Comparison of ENCODE assay signal across 20 cellular contexts in genomic region chr1:10513199-10513598, GRCh38. TPM values are rescaled to one million over a fixed set of nuclear protein-coding genes. Genes with fewer than 3 reads are reported as not detected.
DNase-seq lines count a peak whose midpoint lies in the region; ATAC-seq and TF ChIP-seq lines count a peak whose summit lies in the region.
"Had no signal": no experiment of that assay in that cellular context is flagged by ENCODE, and none has a peak within 500 bp of the region (broad histone marks: within the 10 kb centered on the region; RNA-seq: fewer than 3 reads in every experiment).

No MANE protein-coding gene starts in this region.

- H3K4me3 ChIP-seq in Panc1 (ENCODE audit: low read depth in 2 of 2, low read length in 2 of 2) = no peak overlapping the region
- no peak overlapping the region for H3K4me3 ChIP-seq in spleen
- H3K4me3 ChIP-seq: transverse colon had no signal

- H3K27me3 ChIP-seq in Panc1 (ENCODE audit: control insufficient read depth, insufficient read depth, low read length) (no peaks in the 10 kb centered on the region), spleen (replicated peaks in 1 of 7) (no peaks in the 10 kb centered on the region)
- H3K27me3 ChIP-seq: brain microvascular endothelial cell, foreskin keratinocyte, transverse colon had no signal

- no peak for ATAC-seq in Panc1
- ATAC-seq in activated naive CD8-positive, alpha-beta T cell treated with anti-CD3 and anti-CD28 coated beads, Interleukin-2, amount 10 ng/mL, durations not matched to agents 7 days and 5 days (ENCODE audit: low read depth) = no peak
- no peak for ATAC-seq in GM21723 (IDR thresholded peaks at IDR 0.05; ENCODE audit: unreplicated experiment)
- ATAC-seq: foreskin keratinocyte, Right ventricle myocardium inferior had no signal

- peak overlapping the region; percentile 30 for H3K27ac Mint-ChIP-seq in activated T-cell treated with anti-CD3 and anti-CD28 coated beads, Interleukin-2, amount 50 U/mL, for 24 hours
- H3K27ac Mint-ChIP-seq in activated naive CD8-positive, alpha-beta T cell treated with anti-CD3 and anti-CD28 coated beads, Interleukin-2, amount 10 ng/mL, durations not matched to agents 7 days and 5 days = peak overlapping the region; percentile 71
- H3K27ac Mint-ChIP-seq: mesothelial cell of epicardium had no signal

- no peak overlapping the region for H3K4me3 Mint-ChIP-seq in activated T-cell treated with anti-CD3 and anti-CD28 coated beads, Interleukin-2, amount 50 U/mL, for 24 hours
- H3K4me3 Mint-ChIP-seq in activated naive CD8-positive, alpha-beta T cell treated with anti-CD3 and anti-CD28 coated beads, Interleukin-2, amount 10 ng/mL, durations not matched to agents 7 days and 5 days = peak overlapping the region; percentile 50
- H3K4me3 Mint-ChIP-seq: mesothelial cell of epicardium had no signal

- intact Hi-C loops in Panc1 (cut with micrococcal nuclease; ENCODE audit: unreplicated experiment) (loop anchor here (5.0 to 10.0 kb wide), 2 partner anchors 112 to 354 kb away; no protein-coding TSS in a partner anchor), spleen (cut with DNase I; ENCODE audit: low total_unique reads) (no loop called here)

- H3K9me3 Mint-ChIP-seq in activated T-cell treated with anti-CD3 and anti-CD28 coated beads, Interleukin-2, amount 50 U/mL, for 24 hours = no peaks in the 10 kb centered on the region
- H3K9me3 Mint-ChIP-seq in activated naive CD8-positive, alpha-beta T cell treated with anti-CD3 and anti-CD28 coated beads, Interleukin-2, amount 10 ng/mL, durations not matched to agents 7 days and 5 days = no peaks in the 10 kb centered on the region
- H3K9me3 Mint-ChIP-seq: IgD-negative memory B cell, mesothelial cell of epicardium had no signal

- no peak for TF ChIP-seq CTCF in Panc1 (IDR thresholded peaks at IDR 0.05)
- TF ChIP-seq CTCF in spleen (IDR thresholded peaks at IDR 0.05 in 8 of 11, conservative IDR thresholded peaks at IDR 0.05 in 3 of 11) = no peak
- no peak for TF ChIP-seq CTCF in GM13976 (IDR thresholded peaks at IDR 0.05; ENCODE audit: borderline replicate concordance, control extremely low read depth, extremely low read depth, insufficient read depth, missing control alignments)

- 64 to 98% (median 88%) methylated on average over 4 to 5 of the region's 5 CpGs for WGBS in spleen, 5 donors

- no peaks in the 10 kb centered on the region for H3K9me3 ChIP-seq in Panc1 (ENCODE audit: control insufficient read depth, insufficient read depth, low read depth, low read length)
- H3K9me3 ChIP-seq in spleen = no peaks in the 10 kb centered on the region
- H3K9me3 ChIP-seq: transverse colon had no signal

- POLR2A ChIA-PET in Panc1 (lab: Charles Lee) = no interaction called here
- POLR2A ChIA-PET in activated naive CD8-positive, alpha-beta T cell treated with anti-CD3 and anti-CD28 coated beads, Interleukin-2, amount 10 ng/mL, durations not matched to agents 7 days and 5 days (lab: Charles Lee) = interaction anchor here (1.0 kb wide), 1 partner anchor 18 kb away, joined by 3 read pairs; no protein-coding TSS in a partner anchor

- CTCF ChIA-PET in Panc1 (lab: Charles Lee) = interaction anchor here (0.7 kb wide), 1 partner anchor 354 kb away, joined by 4 read pairs; no protein-coding TSS in a partner anchor

- no peak for DNase-seq in activated T-cell treated with anti-CD3 and anti-CD28 coated beads, Interleukin-2, amount 50 U/mL, for 24 hours
- no peak for DNase-seq in activated T-cell treated with anti-CD3 and anti-CD28 coated beads, Interleukin-2, amount 50 U/mL, for 1 hour
- DNase-seq in Panc1 (ENCODE audit: low read depth, low spot score) = no peak
- no peak for DNase-seq in activated naive CD8-positive, alpha-beta T cell treated with anti-CD3 and anti-CD28 coated beads, Interleukin-2, amount 10 ng/mL, durations not matched to agents 7 days and 5 days
- no peak for DNase-seq in spleen
- no peak for DNase-seq in 8988T
- no peak for DNase-seq in GM13976 (ENCODE audit: low spot score)
- DNase-seq: activated CD8-positive, alpha-beta memory T cell treated with anti-CD3 and anti-CD28 coated beads, Interleukin-2, amount 50 U/mL, for 48 hours; cortex of kidney; DMS79; foreskin keratinocyte; H7; NCI-H1930; NCI-H524; transverse colon had no signal

- H3K27me3 Mint-ChIP-seq in activated T-cell treated with anti-CD3 and anti-CD28 coated beads, Interleukin-2, amount 50 U/mL, for 24 hours = no peaks in the 10 kb centered on the region
- no peaks in the 10 kb centered on the region for H3K27me3 Mint-ChIP-seq in activated naive CD8-positive, alpha-beta T cell treated with anti-CD3 and anti-CD28 coated beads, Interleukin-2, amount 10 ng/mL, durations not matched to agents 7 days and 5 days
- H3K27me3 Mint-ChIP-seq: IgD-negative memory B cell had no signal

- H3K36me3 ChIP-seq in Panc1 (ENCODE audit: control insufficient read depth, insufficient read depth, low read length) (no peaks in the 10 kb centered on the region), spleen (peaks cover 0 to 9% (median 0%) of the 10 kb centered on the region in 6 donors)
- H3K36me3 ChIP-seq: brain microvascular endothelial cell, transverse colon had no signal

- H3K4me1 Mint-ChIP-seq in activated T-cell treated with anti-CD3 and anti-CD28 coated beads, Interleukin-2, amount 50 U/mL, for 24 hours (ENCODE audit: low read depth) = peaks cover 88% of the 10 kb centered on the region
- peaks cover 58% of the 10 kb centered on the region for H3K4me1 Mint-ChIP-seq in activated naive CD8-positive, alpha-beta T cell treated with anti-CD3 and anti-CD28 coated beads, Interleukin-2, amount 10 ng/mL, durations not matched to agents 7 days and 5 days

- H3K4me1 ChIP-seq in Panc1 (ENCODE audit: control insufficient read depth, insufficient read depth, low read length) = peaks cover 96% of the 10 kb centered on the region
- H3K4me1 ChIP-seq in spleen = peaks cover 20 to 96% (median 61%) of the 10 kb centered on the region in 6 donors

- no TSS peak for BruUV-seq in Panc1 (replicated peaks; lab: Mats Ljungman, UMichigan)

- peaks cover 10% of the 10 kb centered on the region for H3K36me3 Mint-ChIP-seq in activated T-cell treated with anti-CD3 and anti-CD28 coated beads, Interleukin-2, amount 50 U/mL, for 24 hours (ENCODE audit: low read depth)
- peaks cover 4% of the 10 kb centered on the region for H3K36me3 Mint-ChIP-seq in activated naive CD8-positive, alpha-beta T cell treated with anti-CD3 and anti-CD28 coated beads, Interleukin-2, amount 10 ng/mL, durations not matched to agents 7 days and 5 days
- H3K36me3 Mint-ChIP-seq: mesothelial cell of epicardium had no signal

- in situ Hi-C loops in Panc1 (cut with HindIII; ENCODE audit: low pct_unique_long_range_greater_than_20kb, low sequenced_read_pairs) = no loop called here
- in situ Hi-C loops in GM13976 (cut with MboI; ENCODE audit: low sequenced_read_pairs, unreplicated experiment) = loop anchor here (25.0 kb wide), 2 partner anchors 349 to 424 kb away; no protein-coding TSS in a partner anchor

- H3K27ac ChIP-seq in Panc1 (ENCODE audit: low read length) = peak overlapping the region; percentile 94
- peak overlapping the region in 6 of 8 donors; percentile 3 to 87 (median 59) for H3K27ac ChIP-seq in spleen
- H3K27ac ChIP-seq: brain microvascular endothelial cell, foreskin keratinocyte, transverse colon had no signal

- TF ChIP-seq POLR2A in spleen (IDR thresholded peaks at IDR 0.05) = no peak

RNA-seq across cellular contexts. Expression of gene PEX14, which starts 38.4 kb away (rescaled TPM):
- 36.0 TPM for total RNA-seq in Panc1 (2021; ENCODE audit: unreplicated experiment)
- 47.5 TPM for polyA plus RNA-seq in Panc1 (2012; ENCODE audit: insufficient read length)
- total RNA-seq in activated naive CD8-positive, alpha-beta T cell treated with anti-CD3 and anti-CD28 coated beads, Interleukin-2, amount 10 ng/mL, durations not matched to agents 7 days and 5 days = 10 to 100 TPM; 21.6 to 25.2 TPM
- 10 to 100 TPM in 6 of 7 donors, 1 to 10 TPM in 1; 9.9 to 19.7 (median 13.8) TPM for total RNA-seq in spleen
- polyA plus RNA-seq in spleen = 10 to 100 TPM in 1 of 3 donors, 1 to 10 TPM in 2; 9.3 to 15.1 (median 9.8) TPM

RNA-seq across cellular contexts. Expression of gene DFFA, which starts 40.9 kb away (rescaled TPM):
- 68.1 TPM for total RNA-seq in Panc1 (2021; ENCODE audit: unreplicated experiment)
- 53.3 TPM for polyA plus RNA-seq in Panc1 (2012; ENCODE audit: insufficient read length)
- total RNA-seq in activated naive CD8-positive, alpha-beta T cell treated with anti-CD3 and anti-CD28 coated beads, Interleukin-2, amount 10 ng/mL, durations not matched to agents 7 days and 5 days = 10 to 100 TPM; 31.9 to 33.2 TPM
- 10 to 100 TPM; 18.4 to 30.1 (median 24.3) TPM for total RNA-seq in spleen
- 10 to 100 TPM in 2 of 3 donors, 1 to 10 TPM in 1; 7.2 to 14.4 (median 10.3) TPM for polyA plus RNA-seq in spleen
